13 cellular contexts compared by ENCODE assay signal in genomic region chr5:39197556-39197955, GRCh38. TPM values are rescaled to one million over a fixed set of nuclear protein-coding genes. Genes with fewer than 3 reads are reported as not detected.
DNase-seq lines count a peak whose midpoint lies in the region; ATAC-seq and TF ChIP-seq lines count a peak whose summit lies in the region.
"Had no signal": no experiment of that assay in that cellular context is flagged by ENCODE, and none has a peak within 500 bp of the region (broad histone marks: within the 10 kb centered on the region; RNA-seq: fewer than 3 reads in every experiment).

No MANE protein-coding gene starts in this region.

- H3K4me3 ChIP-seq in mammary epithelial cell (replicated peaks in 1 of 3; ENCODE audit: insufficient read depth in 1 of 3, low read depth in 2 of 3, low read length in 3 of 3) (no peak overlapping the region), breast epithelium (no peak overlapping the region), upper lobe of right lung (no peak overlapping the region)
- H3K4me3 ChIP-seq: SK-N-MC had no signal

- H3K9ac ChIP-seq in mammary epithelial cell (ENCODE audit: insufficient read depth, low read length) = no peak overlapping the region

- H4K20me1 ChIP-seq in mammary epithelial cell (ENCODE audit: insufficient read depth, low read length) = no peaks in the 10 kb centered on the region

- H3K36me3 Mint-ChIP-seq in activated T-cell treated with anti-CD3 and anti-CD28 coated beads, Interleukin-2, amount 50 U/mL, for 4 hours (ENCODE audit: insufficient read depth) = peaks cover 14% of the 10 kb centered on the region

- H3K9me3 ChIP-seq in mammary epithelial cell (replicated peaks; ENCODE audit: insufficient read depth, low read length) = no peaks in the 10 kb centered on the region
- no peaks in the 10 kb centered on the region for H3K9me3 ChIP-seq in breast epithelium
- H3K9me3 ChIP-seq in upper lobe of right lung = no peaks in the 10 kb centered on the region

- no peak overlapping the region for H2AFZ ChIP-seq in mammary epithelial cell (ENCODE audit: low read depth, low read length)

- H3K27me3 ChIP-seq in mammary epithelial cell (ENCODE audit: insufficient read depth, low read length) (no peaks in the 10 kb centered on the region), breast epithelium (no peaks in the 10 kb centered on the region), upper lobe of right lung (no peaks in the 10 kb centered on the region)

- H3K36me3 ChIP-seq in mammary epithelial cell (ENCODE audit: insufficient read depth, low read length) = no peaks in the 10 kb centered on the region
- H3K36me3 ChIP-seq in breast epithelium = no peaks in the 10 kb centered on the region
- no peaks in the 10 kb centered on the region for H3K36me3 ChIP-seq in upper lobe of right lung

- TF ChIP-seq POLR2A in breast epithelium (IDR thresholded peaks at IDR 0.05) = no peak

- H3K79me2 ChIP-seq in mammary epithelial cell (ENCODE audit: insufficient read depth, low read length) = no peaks in the 10 kb centered on the region

- H3K4me1 ChIP-seq in mammary epithelial cell (ENCODE audit: insufficient read depth, low read length) (peaks cover 51% of the 10 kb centered on the region), breast epithelium (no peaks in the 10 kb centered on the region), upper lobe of right lung (peaks cover 9% of the 10 kb centered on the region)

- dilution Hi-C loops in mammary epithelial cell (cut with HindIII; ENCODE audit: low sequenced_read_pairs) = no loop called here

- in situ Hi-C loops in mammary epithelial cell (cut with MboI; ENCODE audit: low sequenced_read_pairs in 2 of 2) = no loop called here

- DNase-seq in mammary epithelial cell (no peak), breast epithelium (ENCODE audit: low spot score in 2 of 2) (no peak), upper lobe of right lung (no peak), GM19238 (ENCODE audit: insufficient read length, low spot score) (no peak), NCI-H345 (lab: John Stamatoyannopoulos, UW) (no peak)
- peak; percentile 50 for DNase-seq in activated T-cell treated with anti-CD3 and anti-CD28 coated beads, Interleukin-2, amount 50 U/mL, for 4 hours
- DNase-seq: DMS153, NCI-H524 treated with DMSO at 0.1 percent for 48 hours had no signal

- H3K4me3 Mint-ChIP-seq in activated T-cell treated with anti-CD3 and anti-CD28 coated beads, Interleukin-2, amount 50 U/mL, for 4 hours = peak overlapping the region; percentile 67
- H3K4me3 Mint-ChIP-seq: nephron had no signal

- CTCF ChIA-PET in mammary epithelial cell (lab: Charles Lee; ENCODE audit: low non-redundant PET) = no interaction called here

- no peak for TF ChIP-seq CTCF in mammary epithelial cell (conservative IDR thresholded peaks at IDR 0.05 in 1 of 2, IDR thresholded peaks at IDR 0.05 in 1 of 2; ENCODE audit: extremely low read depth in 1 of 2, insufficient read depth in 1 of 2, low read depth in 1 of 2, low read length in 2 of 2)
- TF ChIP-seq CTCF in breast epithelium (IDR thresholded peaks at IDR 0.05) = no peak
- TF ChIP-seq CTCF in upper lobe of right lung (IDR thresholded peaks at IDR 0.05) = no peak

- no peaks in the 10 kb centered on the region for H3K9me3 Mint-ChIP-seq in activated T-cell treated with anti-CD3 and anti-CD28 coated beads, Interleukin-2, amount 50 U/mL, for 4 hours
- H3K9me3 Mint-ChIP-seq: nephron had no signal

- H3K27ac ChIP-seq in mammary epithelial cell (ENCODE audit: insufficient read depth, low read depth, low read length) (peak overlapping the region; percentile 96), breast epithelium (no peak overlapping the region), upper lobe of right lung (no peak overlapping the region)
- H3K27ac ChIP-seq: SK-N-MC had no signal

- H3K27me3 Mint-ChIP-seq in activated T-cell treated with anti-CD3 and anti-CD28 coated beads, Interleukin-2, amount 50 U/mL, for 4 hours (ENCODE audit: low read depth) = no peaks in the 10 kb centered on the region

- peaks cover 48% of the 10 kb centered on the region for H3K4me1 Mint-ChIP-seq in activated T-cell treated with anti-CD3 and anti-CD28 coated beads, Interleukin-2, amount 50 U/mL, for 4 hours (ENCODE audit: low read depth)

- 86% methylated on average over 4 of the region's 4 CpGs for WGBS in mammary epithelial cell (ENCODE audit: low coverage, missing lambda C conversion rate)

- H3K4me2 ChIP-seq in mammary epithelial cell (ENCODE audit: insufficient read depth, low read depth, low read length) = no peak overlapping the region

- BruUV-seq in mammary epithelial cell (replicated peaks; lab: Mats Ljungman, UMichigan) = no TSS peak

- intact Hi-C loops in mammary epithelial cell (cut with micrococcal nuclease) (loop anchor here (5.0 to 10.0 kb wide), 3 partner anchors 40 to 123 kb away; partner anchors contain the start of gene RICTOR), breast epithelium (cut with DNase I; ENCODE audit: low total_unique reads) (no loop called here), upper lobe of right lung (cut with DNase I) (no loop called here)

- ATAC-seq in activated T-cell treated with anti-CD3 and anti-CD28 coated beads, Interleukin-2, amount 50 U/mL, for 4 hours = peak; percentile 44 to 60
- ATAC-seq in esophagus mucosa (peak; percentile 44), upper lobe of right lung (peak; percentile 66), GM21723 (IDR thresholded peaks at IDR 0.05; ENCODE audit: unreplicated experiment) (no peak)

RNA-seq across cellular contexts. Expression of gene FYB1, which starts 21.8 kb away (rescaled TPM):
- total RNA-seq in mammary epithelial cell (1 to 10 TPM; 2.0 to 6.6 TPM), breast epithelium (10 to 100 TPM; 10.2 to 17.9 (median 11.4) TPM), esophagus mucosa (64.7 TPM), upper lobe of right lung (45.0 TPM)
- polyA plus RNA-seq in mammary epithelial cell = 1.2 TPM
- polyA minus RNA-seq in mammary epithelial cell = 0.16 TPM
- 10 to 100 TPM; 33.4 to 39.0 (median 37.9) TPM for total RNA-seq in activated T-cell treated with anti-CD3 and anti-CD28 coated beads, Interleukin-2, amount 50 U/mL, for 4 hours
- total RNA-seq: A673 had no signal
